In genomic region chr5:140252470-140253126, GRCh38 we compare ENCODE assay signal across 12 cellular contexts. TPM values are rescaled to one million over a fixed set of nuclear protein-coding genes. Genes with fewer than 3 reads are reported as not detected.
A peak's percentile ranks its signal among the peaks of the same experiment; 100 is the strongest.
DNase-seq lines count a peak whose midpoint lies in the region; ATAC-seq and TF ChIP-seq lines count a peak whose summit lies in the region.
"Had no signal": no experiment of that assay in that cellular context is flagged by ENCODE, and none has a peak within 500 bp of the region (broad histone marks: within the 10 kb centered on the region; RNA-seq: fewer than 3 reads in every experiment).

No MANE protein-coding gene starts in this region.

- peaks cover 0 to 35% (median 16%) of the 10 kb centered on the region in 11 experiments; a peak in 14 of 22 replicates for H3K36me3 ChIP-seq in BLaER1 treated with 17β-estradiol and CSF1 and Interleukin-3, amounts not matched to agents 10 nM and 100 nM
- H3K36me3 ChIP-seq in GM23248 (ENCODE audit: low read depth), result no peaks in the 10 kb centered on the region

- H3K4me3 ChIP-seq in BLaER1 treated with 17β-estradiol and CSF1 and Interleukin-3, amounts not matched to agents 10 nM and 100 nM, result peak overlapping the region in 7 of 10 experiments; percentile 15 to 48 (median 32); a peak in 13 of 20 replicates
- no peak overlapping the region for H3K4me3 ChIP-seq in GM23248

- H3K27me3 ChIP-seq in BLaER1 treated with 17β-estradiol and CSF1 and Interleukin-3, amounts not matched to agents 10 nM and 100 nM, result no peaks in the 10 kb centered on the region
- no peaks in the 10 kb centered on the region for H3K27me3 ChIP-seq in GM23248 (replicated peaks; ENCODE audit: insufficient read depth)

- no peak for ATAC-seq in natural killer cell
- no peak for ATAC-seq in GM18505 (IDR thresholded peaks at IDR 0.05; ENCODE audit: unreplicated experiment)
- ATAC-seq in GM21423 (IDR thresholded peaks at IDR 0.05; ENCODE audit: unreplicated experiment), result no peak

- no peaks in the 10 kb centered on the region for H3K9me3 ChIP-seq in BLaER1 treated with 17β-estradiol and CSF1 and Interleukin-3, amounts not matched to agents 10 nM and 100 nM (replicated peaks in 1 of 11)
- H3K9me3 ChIP-seq in GM23248 (ENCODE audit: low read depth), result no peaks in the 10 kb centered on the region

- H3F3A ChIP-seq in GM23248 (ENCODE audit: insufficient read depth), result peaks cover 30% of the 10 kb centered on the region

- no peaks in the 10 kb centered on the region for H3K9me3 Mint-ChIP-seq in activated naive CD8-positive, alpha-beta T cell treated with anti-CD3 and anti-CD28 coated beads for 36 hours
- H3K9me3 Mint-ChIP-seq in natural killer cell, result no peaks in the 10 kb centered on the region
- H3K9me3 Mint-ChIP-seq: mesothelial cell of epicardium had no signal

- no peak overlapping the region for H3K4me3 Mint-ChIP-seq in activated naive CD8-positive, alpha-beta T cell treated with anti-CD3 and anti-CD28 coated beads for 36 hours
- H3K4me3 Mint-ChIP-seq in natural killer cell, result no peak overlapping the region
- H3K4me3 Mint-ChIP-seq: mesothelial cell of epicardium had no signal

- peaks cover 0 to 4% (median 0%) of the 10 kb centered on the region in 11 experiments; a peak in 3 of 22 replicates for H4K20me1 ChIP-seq in BLaER1 treated with 17β-estradiol and CSF1 and Interleukin-3, amounts not matched to agents 10 nM and 100 nM
- no peaks in the 10 kb centered on the region for H4K20me1 ChIP-seq in GM23248 (ENCODE audit: insufficient read depth)

- no peak for TF ChIP-seq POLR2A in GM18505 (IDR thresholded peaks at IDR 0.05; ENCODE audit: borderline replicate concordance, extremely low read depth, insufficient read depth, insufficient read length)

- H3K4me1 ChIP-seq in BLaER1 treated with 17β-estradiol and CSF1 and Interleukin-3, amounts not matched to agents 10 nM and 100 nM, result peaks cover 68 to 97% (median 88%) of the 10 kb centered on the region in 10 experiments
- peaks cover 36% of the 10 kb centered on the region for H3K4me1 ChIP-seq in GM23248 (ENCODE audit: insufficient read depth)

- H3K4me2 ChIP-seq in BLaER1 treated with 17β-estradiol and CSF1 and Interleukin-3, amounts not matched to agents 10 nM and 100 nM, result peak overlapping the region; percentile 83 to 96 (median 92)
- H3K4me2 ChIP-seq in GM23248 (ENCODE audit: unreplicated experiment), result peak overlapping the region; percentile 38

- DNase-seq in GM23248 (no peak), natural killer cell (no peak), GM19240 (ENCODE audit: insufficient read length, low spot score) (no peak)
- no peak for DNase-seq in activated naive CD8-positive, alpha-beta T cell treated with anti-CD3 and anti-CD28 coated beads for 36 hours
- DNase-seq: activated gamma-delta T cell treated with Interleukin-2 at 50 U/mL for 16 hours, NCI-H1092, NCI-H510A treated with DMSO at 0.1 percent for 48 hours, Right ventricle myocardium superior had no signal

- H3K9me2 ChIP-seq in GM23248 (ENCODE audit: insufficient read depth), result no peaks in the 10 kb centered on the region

- no peak overlapping the region for H2AFZ ChIP-seq in GM23248

- intact Hi-C loops in natural killer cell (cut with micrococcal nuclease), result no loop called here

- WGBS in GM23248 (ENCODE audit: low coverage in 1 of 2, low lambda C conversion rate in 2 of 2, missing lambda C conversion rate in 2 of 2), 2 experiments, result 96% methylated on average over 10 of the region's 10 CpGs

- H3K27me3 Mint-ChIP-seq in activated naive CD8-positive, alpha-beta T cell treated with anti-CD3 and anti-CD28 coated beads for 36 hours, result no peaks in the 10 kb centered on the region
- no peaks in the 10 kb centered on the region for H3K27me3 Mint-ChIP-seq in natural killer cell (ENCODE audit: low read depth in 2 of 2)

- H3K36me3 Mint-ChIP-seq in activated naive CD8-positive, alpha-beta T cell treated with anti-CD3 and anti-CD28 coated beads for 36 hours, result peaks cover 26% of the 10 kb centered on the region
- peaks cover 2% of the 10 kb centered on the region for H3K36me3 Mint-ChIP-seq in natural killer cell

- TF ChIP-seq CTCF in natural killer cell (IDR thresholded peaks at IDR 0.05), result no peak

- in situ Hi-C loops in GM23248 (cut with MboI), result no loop called here

- peak overlapping the region; percentile 78 for H3K27ac Mint-ChIP-seq in activated naive CD8-positive, alpha-beta T cell treated with anti-CD3 and anti-CD28 coated beads for 36 hours
- peak overlapping the region; percentile 20 to 59 for H3K27ac Mint-ChIP-seq in natural killer cell
- H3K27ac Mint-ChIP-seq: mesothelial cell of epicardium had no signal

- peaks cover 86% of the 10 kb centered on the region for H3K79me2 ChIP-seq in GM23248 (ENCODE audit: insufficient read depth)

- H3K27ac ChIP-seq in BLaER1 treated with 17β-estradiol and CSF1 and Interleukin-3, amounts not matched to agents 10 nM and 100 nM, result peak overlapping the region; percentile 66 to 96 (median 92)
- peak overlapping the region; percentile 90 for H3K27ac ChIP-seq in GM23248

- peaks cover 29% of the 10 kb centered on the region for H3K4me1 Mint-ChIP-seq in activated naive CD8-positive, alpha-beta T cell treated with anti-CD3 and anti-CD28 coated beads for 36 hours
- peaks cover 20 to 36% of the 10 kb centered on the region in 2 donors for H3K4me1 Mint-ChIP-seq in natural killer cell

- H3K9ac ChIP-seq in BLaER1 treated with 17β-estradiol and CSF1 and Interleukin-3, amounts not matched to agents 10 nM and 100 nM, result peak overlapping the region; percentile 59 to 84 (median 78); a peak in 21 of 22 replicates
- H3K9ac ChIP-seq in GM23248, result peak overlapping the region; percentile 65; the same call in 1 of the 2 replicates

RNA-seq across cellular contexts. Expression of gene PFDN1, which starts 50.3 kb away (rescaled TPM):
- 94.3 and 95.8 TPM in 2 replicates for total RNA-seq in GM23248 (2014; rRNA removed; shearing (Covaris generic))
- polyA plus RNA-seq in GM23248 (2016; fragmentation: Nextera tagmentation; extraction: Ambion mirVana), result 87.0 and 99.9 TPM in 2 replicates
- total RNA-seq in activated naive CD8-positive, alpha-beta T cell treated with anti-CD3 and anti-CD28 coated beads for 36 hours, result 10 to 100 TPM; 64.0 to 68.5 TPM
- total RNA-seq in natural killer cell, result 10 to 100 TPM; 28.0 to 39.1 (median 37.6) TPM
